Comparison of ENCODE assay signal across 24 cellular contexts in the genomic region with DNA sequence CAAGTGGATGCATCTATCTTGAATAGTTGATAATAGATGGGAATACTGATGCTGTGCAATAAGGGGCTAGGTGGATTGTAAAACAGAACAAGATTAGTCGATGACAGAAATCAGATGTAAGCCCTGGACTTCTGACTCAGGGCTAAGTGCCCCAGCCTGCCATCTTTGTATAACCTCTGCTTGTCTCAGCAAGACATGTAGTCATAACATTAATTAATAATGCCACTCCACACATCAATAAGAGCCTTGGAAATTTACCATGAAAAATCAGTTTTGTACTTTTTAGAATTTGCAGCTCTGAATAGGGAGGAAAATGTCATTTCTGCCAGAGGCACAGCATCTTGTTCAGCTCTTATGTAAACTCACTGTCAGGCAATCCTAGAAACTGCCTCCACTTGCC.
"Had no signal": no experiment of that assay in that cellular context is flagged by ENCODE, and none has a peak within 500 bp of the region (broad histone marks: within the 10 kb centered on the region; RNA-seq: fewer than 3 reads in every experiment).

No MANE protein-coding gene starts in this region.

- H3K9me3 ChIP-seq: stomach, suprapubic skin, testis, thoracic aorta, thyroid gland, tibial artery, tibial nerve, transverse colon, upper lobe of left lung, upper lobe of right lung, uterus, vagina had no signal

- ATAC-seq: stimulated activated effector memory CD8-positive, alpha-beta T cell treated with anti-CD3 and anti-CD28 coated beads, Interleukin-12 subunit alpha, Interleukin-12 subunit beta, amount 100 ng/mL, for 72 hours; stimulated activated memory B cell treated with anti-CD40 and anti-IgM and Interleukin-4, amounts not matched to agents 10 μg/mL and 1 μg/mL and 100 μg/mL, for 72 hours; stimulated activated naive CD8-positive, alpha-beta T cell treated with anti-CD3 and anti-CD28 coated beads, Interleukin-15, amount 100 ng/mL, for 72 hours; stimulated activated naive CD8-positive, alpha-beta T cell treated with anti-CD3 and anti-CD28 coated beads, Interleukin-15, Interleukin-2, amounts not matched to agents 100 U/mL and 50 U/mL, for 24 hours had no signal

- H3K27me3 ChIP-seq: stomach, suprapubic skin, testis, thyroid gland, tibial artery, tibial nerve, transverse colon, upper lobe of left lung, upper lobe of right lung, uterus, vagina had no signal

- H3K4me1 ChIP-seq: stomach, testis, tibial nerve, transverse colon, upper lobe of left lung, upper lobe of right lung, uterus, vagina had no signal

- H3K4me3 ChIP-seq: stomach, suprapubic skin, testis, thoracic aorta, thyroid gland, tibial artery, tibial nerve, transverse colon, upper lobe of left lung, upper lobe of right lung, uterus, vagina had no signal

- DNase-seq: stimulated activated CD4-positive, alpha-beta T cell treated with anti-CD3 and anti-CD28 coated beads, Interleukin-2, amount 100 ng/mL, for 48 hours; stimulated activated CD4-positive, alpha-beta T cell treated with anti-CD3 and anti-CD28 coated beads, Interleukin-4, amount 100 ng/mL, for 1 hour; stimulated activated CD4-positive, alpha-beta T cell treated with anti-CD3 and anti-CD28 coated beads, Interleukin-4, amount 100 ng/mL, for 24 hours; stimulated activated CD4-positive, alpha-beta T cell treated with anti-CD3 and anti-CD28 coated beads, Interleukin-4, amount 100 ng/mL, for 4 hours; stimulated activated CD8-positive, alpha-beta memory T cell treated with anti-CD3 and anti-CD28 coated beads, Interleukin-4, amount 100 ng/mL, for 48 hours; stimulated activated naive B cell treated with anti-CD40 and anti-IgM and Interleukin-4, amounts not matched to agents 10 μg/mL and 1 μg/mL and 100 μg/mL, for 72 hours; stimulated activated naive CD4-positive, alpha-beta T cell; stimulated activated naive CD4-positive, alpha-beta T cell treated with Interleukin-2 at 50 U/mL for 16 hours; stimulated activated naive CD8-positive, alpha-beta T cell treated with anti-CD3 and anti-CD28 coated beads, Interleukin-15, amount 100 ng/mL, for 72 hours; stimulated activated naive CD8-positive, alpha-beta T cell treated with anti-CD3 and anti-CD28 coated beads, Interleukin-15, Interleukin-2, amounts not matched to agents 100 U/mL and 50 U/mL, for 24 hours; stomach; testis; tibial artery; transverse colon; upper lobe of left lung; upper lobe of right lung; uterus had no signal

- H3K27ac ChIP-seq: stomach, suprapubic skin, testis, thoracic aorta, thyroid gland, tibial artery, tibial nerve, transverse colon, upper lobe of left lung, upper lobe of right lung, uterus, vagina had no signal

- H3K36me3 ChIP-seq: stomach, suprapubic skin, thoracic aorta, thyroid gland, tibial artery, tibial nerve, transverse colon, upper lobe of left lung, upper lobe of right lung, uterus, vagina had no signal
